8 cellular contexts compared by ENCODE assay signal in the genomic region with DNA sequence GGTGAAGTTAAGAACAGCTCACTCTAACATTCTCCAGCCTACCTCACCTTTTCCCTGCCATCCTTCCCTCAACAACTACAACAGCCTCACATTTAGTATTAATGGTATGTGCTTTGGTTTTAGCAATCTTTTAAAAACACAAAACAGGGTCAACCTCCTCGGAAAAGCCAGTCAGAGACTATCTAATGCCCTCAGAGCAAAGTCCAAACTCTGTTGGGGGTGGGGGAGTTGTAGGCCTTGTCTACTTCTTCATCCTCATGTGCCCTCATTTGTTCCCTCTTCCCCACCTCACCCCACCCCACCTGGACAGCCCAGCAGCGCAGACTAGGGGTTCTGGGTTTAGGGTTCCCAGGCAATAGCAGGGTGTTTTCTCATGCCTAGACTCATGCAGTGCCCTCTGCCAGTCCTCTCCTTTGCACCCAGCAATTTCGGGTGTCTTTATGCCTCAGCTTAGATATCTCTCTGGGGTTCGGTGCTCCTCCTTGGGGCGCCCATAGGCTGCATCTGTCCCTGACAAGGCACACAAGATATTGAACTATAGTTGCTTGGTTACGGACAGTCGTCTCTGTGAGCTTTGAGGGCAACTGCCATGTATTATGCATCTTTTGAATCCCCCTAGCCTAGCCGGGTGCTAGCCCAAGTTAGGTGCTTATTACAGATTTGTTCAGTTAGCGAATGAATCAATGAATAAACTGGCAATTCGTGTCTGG. TPM values are rescaled to one million over a fixed set of nuclear protein-coding genes. Genes with fewer than 3 reads are reported as not detected.
DNase-seq lines count a peak whose midpoint lies in the region; ATAC-seq and TF ChIP-seq lines count a peak whose summit lies in the region.

No MANE protein-coding gene starts in this region.

- H3K4me1 ChIP-seq in cardiac muscle cell (ENCODE audit: low read depth) (no peaks in the 10 kb centered on the region), mesodermal cell (ENCODE audit: control insufficient read depth, insufficient read depth, low read length, poor library complexity, severe bottlenecking) (peaks cover 11% of the 10 kb centered on the region), upper lobe of left lung (peaks cover 8 to 21% (median 10%) of the 10 kb centered on the region in 4 donors)

- no peak overlapping the region for H3K27ac ChIP-seq in cardiac muscle cell
- peak overlapping the region; percentile 62 for H3K27ac ChIP-seq in mesodermal cell (ENCODE audit: low read depth, low read length, severe bottlenecking)
- peak overlapping the region in 2 of 4 donors; percentile 24 to 72 for H3K27ac ChIP-seq in upper lobe of left lung

- peaks cover 7% of the 10 kb centered on the region for H3K27me3 Mint-ChIP-seq in brain

- H3K36me3 ChIP-seq in cardiac muscle cell (no peaks in the 10 kb centered on the region), mesodermal cell (ENCODE audit: control insufficient read depth, insufficient read depth, low read length) (peaks cover 28% of the 10 kb centered on the region), upper lobe of left lung (peaks cover 5 to 11% (median 8%) of the 10 kb centered on the region in 4 donors)

- 80 to 81% methylated on average over 9 of the region's 10 CpGs for WGBS in mesodermal cell (ENCODE audit: insufficient coverage in 2 of 2), 2 experiments
- WGBS in upper lobe of left lung, 2 donors = 66 to 69% methylated on average over 10 of the region's 10 CpGs

- H3K27me3 ChIP-seq in cardiac muscle cell = no peaks in the 10 kb centered on the region
- no peaks in the 10 kb centered on the region for H3K27me3 ChIP-seq in upper lobe of left lung

- no peak for TF ChIP-seq CTCF in cardiac muscle cell (IDR thresholded peaks at IDR 0.05; ENCODE audit: low read depth, low read length)
- TF ChIP-seq CTCF in brain (conservative IDR thresholded peaks at IDR 0.05) = no peak
- TF ChIP-seq CTCF in upper lobe of left lung (IDR thresholded peaks at IDR 0.05) = no peak

- H3K4me3 ChIP-seq in cardiac muscle cell (peak overlapping the region; percentile 68), mesodermal cell (ENCODE audit: extremely low read depth, insufficient read depth, low read length, poor library complexity, severe bottlenecking) (no peak overlapping the region), upper lobe of left lung (peak overlapping the region in 3 of 4 donors; percentile 65 to 87 (median 76))

- intact Hi-C loops in Right ventricle myocardium superior (cut with DNase I) = no loop called here

- peak overlapping the region; percentile 80 to 94 (median 90) for H3K4me3 Mint-ChIP-seq in brain

- DNase-seq in cardiac muscle cell (ENCODE audit: low read depth in 1 of 2, low spot score in 1 of 2) (no peak), Right ventricle myocardium superior (no peak), upper lobe of left lung (no peak), DMS79 treated with DMSO at 0.1 percent for 48 hours (lab: John Stamatoyannopoulos, UW) (no peak), NCI-H526 (lab: John Stamatoyannopoulos, UW) (no peak), EL (no peak)

- peaks cover 33% of the 10 kb centered on the region for H3K4me1 Mint-ChIP-seq in brain

- no peak for TF ChIP-seq EP300 in upper lobe of left lung (IDR thresholded peaks at IDR 0.05)

- H3K9me3 ChIP-seq in cardiac muscle cell (ENCODE audit: low read depth) (no peaks in the 10 kb centered on the region), mesodermal cell (ENCODE audit: control insufficient read depth, low read length) (no peaks in the 10 kb centered on the region), upper lobe of left lung (no peaks in the 10 kb centered on the region)

- ATAC-seq in Right ventricle myocardium superior (ENCODE audit: poor library complexity) = no peak
- no peak for ATAC-seq in upper lobe of left lung (ENCODE audit: low FRiP score in 2 of 2)

- peak overlapping the region; percentile 69 to 93 (median 88) for H3K27ac Mint-ChIP-seq in brain

- peaks cover 18% of the 10 kb centered on the region for H3K36me3 Mint-ChIP-seq in brain

- peaks cover 0 to 8% (median 0%) of the 10 kb centered on the region in 5 experiments for H3K9me3 Mint-ChIP-seq in brain

- peak in 1 of 4 donors; percentile 17 for TF ChIP-seq POLR2A in upper lobe of left lung (IDR thresholded peaks at IDR 0.05)

RNA-seq across cellular contexts. Expression of gene TCOF1, which starts 0.8 kb away (rescaled TPM):
- 29.5 and 46.0 TPM in 2 replicates for total RNA-seq in cardiac muscle cell
- 31.4 and 37.7 TPM in 2 replicates for polyA plus RNA-seq in cardiac muscle cell
- 17.3 TPM for total RNA-seq in Right ventricle myocardium superior
- polyA plus RNA-seq in brain (ENCODE audit: insufficient read depth, low read depth, low replicate concordance) = 34.8 TPM
- 51.0 TPM for polyA plus RNA-seq in mesodermal cell (2013, experiment 1 of 2)
- polyA plus RNA-seq in mesodermal cell (2013, experiment 2 of 2) = 46.5 TPM
- total RNA-seq in upper lobe of left lung = 10 to 100 TPM; 21.7 to 71.2 (median 30.4) TPM

RNA-seq across cellular contexts. Expression of gene ARSI, which starts 54.0 kb away (rescaled TPM):
- 3.3 and 6.4 TPM in 2 replicates for total RNA-seq in cardiac muscle cell
- polyA plus RNA-seq in cardiac muscle cell = 2.0 and 2.1 TPM in 2 replicates
- total RNA-seq in Right ventricle myocardium superior = 0.38 TPM
- 1.2 TPM for polyA plus RNA-seq in brain (ENCODE audit: insufficient read depth, low read depth, low replicate concordance)
- polyA plus RNA-seq in mesodermal cell (2013, experiment 1 of 2) = 4.7 TPM
- 5.6 TPM for polyA plus RNA-seq in mesodermal cell (2013, experiment 2 of 2)
- 1 to 10 TPM in 5 of 6 donors, under 1 TPM in 1; 0.78 to 6.3 (median 2.8) TPM for total RNA-seq in upper lobe of left lung

RNA-seq across cellular contexts. Expression of gene CD74, which starts 56.0 kb away (rescaled TPM):
- total RNA-seq in cardiac muscle cell (11.7 and 12.6 TPM in 2 replicates), Right ventricle myocardium superior (263 TPM), upper lobe of left lung (1,000 to 10,000 TPM in 5 of 6 donors, 100 to 1,000 TPM in 1; 957 to 4,783 (median 3,180) TPM)
- polyA plus RNA-seq in cardiac muscle cell (16.3 and 23.7 TPM in 2 replicates), brain (ENCODE audit: insufficient read depth, low read depth, low replicate concordance) (333 TPM)
- 6.3 TPM for polyA plus RNA-seq in mesodermal cell (2013, experiment 1 of 2)
- 6.2 TPM for polyA plus RNA-seq in mesodermal cell (2013, experiment 2 of 2)

Comparison
In these comparisons a context has a peak if more than half of its experiments do, and no peak if none do; other contexts are left out.
1. RNA of gene CD74, which starts 56.0 kb away (total RNA-seq): 957 to 4,783 TPM in upper lobe of left lung and 263 TPM in Right ventricle myocardium superior (single experiment); 11.7 to 12.6 TPM in cardiac muscle cell; every median in the first group is over 10 times any median in the second.